ENCODE assay signal across 17 cellular contexts in the genomic region with DNA sequence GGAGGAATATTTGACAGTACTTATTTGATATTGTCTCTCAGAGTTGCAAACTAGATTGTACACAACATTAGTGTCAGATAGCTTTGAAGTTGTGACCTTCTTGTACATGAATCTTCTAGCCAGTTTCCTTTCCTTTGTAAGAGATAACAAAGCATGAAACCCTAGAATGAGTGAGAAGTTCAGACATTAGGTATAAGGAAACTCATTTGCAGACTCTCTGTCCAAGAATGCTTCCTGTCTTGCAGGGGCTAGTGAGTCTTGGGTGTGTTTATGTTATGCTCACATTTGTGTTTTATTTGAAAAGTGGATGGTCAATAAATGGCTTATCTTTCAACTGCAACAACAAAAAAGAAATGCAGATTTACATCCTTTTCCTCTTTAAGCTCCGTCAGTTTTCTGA.
"Had no signal": no experiment of that assay in that cellular context is flagged by ENCODE, and none has a peak within 500 bp of the region (broad histone marks: within the 10 kb centered on the region; RNA-seq: fewer than 3 reads in every experiment).

No MANE protein-coding gene starts in this region.

- H3K36me3 ChIP-seq: heart right ventricle, neutrophil, right lobe of liver, suprapubic skin, thyroid gland had no signal

- H3K27me3 ChIP-seq: right lobe of liver, thyroid gland had no signal

- ATAC-seq: esophagus mucosa; heart right ventricle; left lobe of liver; psoas muscle; right lobe of liver; stimulated activated effector memory CD8-positive, alpha-beta T cell treated with anti-CD3 and anti-CD28 coated beads, Interleukin-12 subunit alpha, Interleukin-12 subunit beta, amount 100 ng/mL, for 72 hours; stimulated activated naive CD8-positive, alpha-beta T cell treated with anti-CD3 and anti-CD28 coated beads, Interleukin-15, Interleukin-2, amounts not matched to agents 100 U/mL and 50 U/mL, for 24 hours had no signal

- H3K4me3 ChIP-seq: heart right ventricle, psoas muscle, right lobe of liver, suprapubic skin, thyroid gland had no signal

- DNase-seq: effector memory CD4-positive, alpha-beta T cell; heart right ventricle; hypothalamus; kidney glomerular epithelial cell; midbrain; naive B cell; psoas muscle; right lobe of liver; stimulated activated CD4-positive, alpha-beta T cell treated with anti-CD3 and anti-CD28 coated beads, Interleukin-4, amount 100 ng/mL, for 1 hour; stimulated activated CD8-positive, alpha-beta memory T cell treated with anti-CD3 and anti-CD28 coated beads, Interleukin-4, amount 100 ng/mL, for 48 hours; stimulated activated naive CD8-positive, alpha-beta T cell treated with anti-CD3 and anti-CD28 coated beads, Interleukin-15, Interleukin-2, amounts not matched to agents 100 U/mL and 50 U/mL, for 24 hours; thyroid gland had no signal
